Comparison of ENCODE assay signal across 39 cellular contexts in genomic region chr1:168256164-168256563, GRCh38.
"Had no signal": no experiment of that assay in that cellular context is flagged by ENCODE, and none has a peak within 500 bp of the region (broad histone marks: within the 10 kb centered on the region; RNA-seq: fewer than 3 reads in every experiment).

No MANE protein-coding gene starts in this region.

- DNase-seq: activated effector memory CD4-positive, alpha-beta T cell treated with anti-CD3 and anti-CD28 coated beads, Interleukin-2, amount 50 U/mL, for 16 hours; activated effector memory CD4-positive, alpha-beta T cell treated with Interleukin-2 at 50 U/mL for 16 hours; activated gamma-delta T cell; activated gamma-delta T cell treated with Interleukin-2 at 50 U/mL for 16 hours; activated naive CD4-positive, alpha-beta T cell; activated naive CD4-positive, alpha-beta T cell treated with anti-CD3 and anti-CD28 coated beads for 36 hours; activated naive CD4-positive, alpha-beta T cell treated with anti-CD3 and anti-CD28 coated beads, Interleukin-2, amount 10 ng/mL, durations not matched to agents 7 days and 5 days; activated naive CD4-positive, alpha-beta T cell treated with anti-CD3 and anti-CD28 coated beads, Interleukin-2, amount 50 U/mL, for 16 hours; activated naive CD4-positive, alpha-beta T cell treated with Interleukin-2 at 50 U/mL for 16 hours; activated naive CD8-positive, alpha-beta T cell treated with anti-CD3 and anti-CD28 coated beads for 36 hours; activated naive CD8-positive, alpha-beta T cell treated with anti-CD3 and anti-CD28 coated beads, Interleukin-2, amount 10 ng/mL, durations not matched to agents 7 days and 5 days; activated naive CD8-positive, alpha-beta T cell treated with anti-CD3 and anti-CD28 coated beads, Interleukin-2, amount 50 U/mL, for 24 hours; activated T-cell treated with anti-CD3 and anti-CD28 coated beads, Interleukin-2, amount 50 U/mL, for 1 hour; activated T-cell treated with anti-CD3 and anti-CD28 coated beads, Interleukin-2, amount 50 U/mL, for 24 hours; activated T-cell treated with anti-CD3 and anti-CD28 coated beads, Interleukin-2, amount 50 U/mL, for 4 hours; activated T-cell treated with anti-CD3 and anti-CD28 coated beads, Interleukin-2, amount 50 U/mL, for 48 hours; activated T-cell treated with anti-CD3 and anti-CD28 coated beads, Interleukin-2, amount 50 U/mL, for 72 hours; adrenal gland; amniotic stem cell; anterior cingulate cortex; aorta; body of pancreas; brain microvascular endothelial cell; caudate nucleus; central memory CD4-positive, alpha-beta T cell; cerebellar nuclear complex had no signal

- H3K27me3 ChIP-seq: adrenal gland, ascending aorta, body of pancreas, brain microvascular endothelial cell, breast epithelium, cardiac muscle cell had no signal

- H3K4me3 ChIP-seq: adrenal gland, ascending aorta, body of pancreas, breast epithelium, cardiac muscle cell had no signal

- ATAC-seq: activated naive CD4-positive, alpha-beta T cell treated with anti-CD3 and anti-CD28 coated beads, Interleukin-2, amount 50 U/mL, for 72 hours; activated naive CD8-positive, alpha-beta T cell treated with anti-CD3 and anti-CD28 coated beads, Interleukin-2, amount 50 U/mL, for 24 hours; activated T-cell treated with anti-CD3 and anti-CD28 coated beads, Interleukin-2, amount 50 U/mL, for 4 hours; activated T-cell treated with anti-CD3 and anti-CD28 coated beads, Interleukin-2, amount 50 U/mL, for 72 hours; activated T-helper 17 cell treated with anti-CD3 and anti-CD28 coated beads, Interleukin-2, amount 50 U/mL, for 72 hours; body of pancreas had no signal

- H3K27ac ChIP-seq: adrenal gland, ascending aorta, body of pancreas, brain microvascular endothelial cell, breast epithelium, cardiac muscle cell had no signal

- H3K4me3 Mint-ChIP-seq: activated naive CD4-positive, alpha-beta T cell treated with anti-CD3 and anti-CD28 coated beads for 36 hours; activated naive CD4-positive, alpha-beta T cell treated with anti-CD3 and anti-CD28 coated beads, Interleukin-2, amount 10 ng/mL, durations not matched to agents 7 days and 5 days; activated naive CD4-positive, alpha-beta T cell treated with anti-CD3 and anti-CD28 coated beads, Interleukin-2, amount 50 U/mL, for 24 hours; activated naive CD8-positive, alpha-beta T cell; activated naive CD8-positive, alpha-beta T cell treated with anti-CD3 and anti-CD28 coated beads for 36 hours; activated naive CD8-positive, alpha-beta T cell treated with anti-CD3 and anti-CD28 coated beads, Interleukin-2, amount 10 ng/mL, durations not matched to agents 7 days and 5 days; activated naive CD8-positive, alpha-beta T cell treated with anti-CD3 and anti-CD28 coated beads, Interleukin-2, amount 50 U/mL, for 24 hours; activated T-cell treated with anti-CD3 and anti-CD28 coated beads, Interleukin-2, amount 50 U/mL, for 24 hours; activated T-cell treated with anti-CD3 and anti-CD28 coated beads, Interleukin-2, amount 50 U/mL, for 4 hours; activated T-cell treated with anti-CD3 and anti-CD28 coated beads, Interleukin-2, amount 50 U/mL, for 72 hours; activated T-helper 1 cell treated with anti-CD3 and anti-CD28 coated beads, Interleukin-12 subunit alpha, Interleukin-12 subunit beta, Interleukin-2, Interleukin-4 antibody, amounts not matched to agents 30 ng/mL and 10 ng/mL and 1 ng/mL, durations not matched to agents 14 hours and 24 hours and 36 hours; activated T-helper 17 cell treated with anti-CD3 and anti-CD28 coated beads, Interleukin-2, amount 50 U/mL, for 72 hours; brain; central memory CD8-positive, alpha-beta T cell had no signal

- H3K27me3 Mint-ChIP-seq: activated naive CD4-positive, alpha-beta T cell treated with anti-CD3 and anti-CD28 coated beads, Interleukin-2, amount 10 ng/mL, durations not matched to agents 7 days and 5 days; activated naive CD4-positive, alpha-beta T cell treated with anti-CD3 and anti-CD28 coated beads, Interleukin-2, amount 50 U/mL, for 24 hours; activated naive CD8-positive, alpha-beta T cell; activated naive CD8-positive, alpha-beta T cell treated with anti-CD3 and anti-CD28 coated beads for 36 hours; activated naive CD8-positive, alpha-beta T cell treated with anti-CD3 and anti-CD28 coated beads, Interleukin-2, amount 10 ng/mL, durations not matched to agents 7 days and 5 days; activated naive CD8-positive, alpha-beta T cell treated with anti-CD3 and anti-CD28 coated beads, Interleukin-2, amount 50 U/mL, for 24 hours; activated T-cell treated with anti-CD3 and anti-CD28 coated beads, Interleukin-2, amount 50 U/mL, for 24 hours; activated T-helper 17 cell treated with anti-CD3 and anti-CD28 coated beads, Interleukin-2, amount 50 U/mL, for 72 hours; brain; central memory CD8-positive, alpha-beta T cell had no signal

- H3K27ac Mint-ChIP-seq: activated naive CD4-positive, alpha-beta T cell treated with anti-CD3 and anti-CD28 coated beads for 36 hours; activated naive CD4-positive, alpha-beta T cell treated with anti-CD3 and anti-CD28 coated beads, Interleukin-2, amount 10 ng/mL, durations not matched to agents 7 days and 5 days; activated naive CD4-positive, alpha-beta T cell treated with anti-CD3 and anti-CD28 coated beads, Interleukin-2, amount 50 U/mL, for 24 hours; activated naive CD4-positive, alpha-beta T cell treated with anti-CD3 and anti-CD28 coated beads, Interleukin-2, amount 50 U/mL, for 72 hours; activated naive CD8-positive, alpha-beta T cell; activated naive CD8-positive, alpha-beta T cell treated with anti-CD3 and anti-CD28 coated beads for 36 hours; activated naive CD8-positive, alpha-beta T cell treated with anti-CD3 and anti-CD28 coated beads, Interleukin-2, amount 10 ng/mL, durations not matched to agents 7 days and 5 days; activated naive CD8-positive, alpha-beta T cell treated with anti-CD3 and anti-CD28 coated beads, Interleukin-2, amount 50 U/mL, for 24 hours; activated T-cell treated with anti-CD3 and anti-CD28 coated beads, Interleukin-2, amount 50 U/mL, for 24 hours; activated T-cell treated with anti-CD3 and anti-CD28 coated beads, Interleukin-2, amount 50 U/mL, for 72 hours; activated T-helper 1 cell treated with anti-CD3 and anti-CD28 coated beads, Interleukin-12 subunit alpha, Interleukin-12 subunit beta, Interleukin-2, Interleukin-4 antibody, amounts not matched to agents 30 ng/mL and 10 ng/mL and 1 ng/mL, durations not matched to agents 14 hours and 24 hours and 36 hours; activated T-helper 17 cell treated with anti-CD3 and anti-CD28 coated beads, Interleukin-2, amount 50 U/mL, for 72 hours; activated T-helper 2 cell treated with anti-CD3 and anti-CD28 coated beads, Interferon-gamma antibody, Interleukin-2, Interleukin-4, amounts not matched to agents 10 μg/mL and 5 μg/mL and 100 μg/mL, durations not matched to agents 14 hours and 24 hours and 36 hours; brain had no signal

- FAIRE-seq: astrocyte, bronchial epithelial cell had no signal

- H3K4me1 ChIP-seq: breast epithelium had no signal

- H3K9me3 Mint-ChIP-seq: activated naive CD4-positive, alpha-beta T cell treated with anti-CD3 and anti-CD28 coated beads, Interleukin-2, amount 50 U/mL, for 24 hours; activated T-helper 17 cell treated with anti-CD3 and anti-CD28 coated beads, Interleukin-2, amount 50 U/mL, for 72 hours; central memory CD8-positive, alpha-beta T cell had no signal

- H3K36me3 ChIP-seq: adrenal gland, brain microvascular endothelial cell, breast epithelium, cardiac muscle cell had no signal
